28 cellular contexts compared by ENCODE assay signal in the genomic region with DNA sequence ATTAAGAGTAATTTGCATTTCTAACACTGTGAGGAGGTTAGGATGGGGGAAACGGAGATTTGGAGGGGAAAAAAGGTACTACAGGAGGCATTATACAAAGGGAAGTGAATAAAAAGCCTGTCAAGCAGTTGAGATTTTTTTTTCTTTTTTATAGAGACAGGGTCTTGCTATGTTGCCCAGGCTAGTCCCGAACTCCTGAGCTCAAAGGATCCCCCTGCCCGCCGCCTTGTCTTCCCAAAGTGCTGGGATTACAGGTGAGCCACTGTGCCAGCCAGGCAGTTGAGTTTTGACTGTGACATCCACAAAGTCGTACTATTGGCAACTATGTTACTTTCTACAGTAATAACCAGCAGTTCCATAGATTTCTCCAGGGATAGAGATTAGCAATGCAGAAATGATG.
"Had no signal": no experiment of that assay in that cellular context is flagged by ENCODE, and none has a peak within 500 bp of the region (broad histone marks: within the 10 kb centered on the region; RNA-seq: fewer than 3 reads in every experiment).

No MANE protein-coding gene starts in this region.

- H3K27me3 Mint-ChIP-seq: stimulated activated naive B cell treated with anti-CD40 and anti-IgM and Interleukin-4, amounts not matched to agents 10 μg/mL and 1 μg/mL and 100 μg/mL, for 72 hours had no signal

- H3K4me3 Mint-ChIP-seq: activated naive CD8-positive, alpha-beta T cell treated with anti-CD3 and anti-CD28 coated beads, Interleukin-2, amount 10 ng/mL, durations not matched to agents 7 days and 5 days; activated T-cell treated with anti-CD3 and anti-CD28 coated beads, Interleukin-2, amount 50 U/mL, for 4 hours; endodermal cell; neural progenitor cell; stimulated activated naive B cell treated with anti-CD40 and anti-IgM and Interleukin-4, amounts not matched to agents 10 μg/mL and 1 μg/mL and 100 μg/mL, for 72 hours had no signal

- H3K4me3 ChIP-seq: coronary artery, esophagus squamous epithelium, gastrocnemius medialis, neural progenitor cell, sigmoid colon, smooth muscle cell, testis, upper lobe of left lung had no signal

- H3K27ac Mint-ChIP-seq: activated naive CD8-positive, alpha-beta T cell treated with anti-CD3 and anti-CD28 coated beads, Interleukin-2, amount 10 ng/mL, durations not matched to agents 7 days and 5 days; activated T-helper 2 cell treated with anti-CD3 and anti-CD28 coated beads, Interferon-gamma antibody, Interleukin-2, Interleukin-4, amounts not matched to agents 10 μg/mL and 5 μg/mL and 100 μg/mL, durations not matched to agents 14 hours and 24 hours and 36 hours; endodermal cell; neural progenitor cell; stimulated activated naive B cell treated with anti-CD40 and anti-IgM and Interleukin-4, amounts not matched to agents 10 μg/mL and 1 μg/mL and 100 μg/mL, for 72 hours had no signal

- ATAC-seq: activated T-cell treated with anti-CD3 and anti-CD28 coated beads, Interleukin-2, amount 50 U/mL, for 4 hours; gastrocnemius medialis; left ventricle myocardium superior; stimulated activated naive B cell treated with anti-CD40 and anti-IgM and Interleukin-4, amounts not matched to agents 10 μg/mL and 1 μg/mL and 100 μg/mL, for 72 hours had no signal

- DNase-seq: activated CD4-positive, alpha-beta T cell treated with anti-CD3 and anti-CD28 coated beads for 1 hour; activated CD4-positive, alpha-beta T cell treated with anti-CD3 and anti-CD28 coated beads, Interleukin-2, amount 50 U/mL, for 4 hours; activated CD8-positive, alpha-beta memory T cell treated with anti-CD3 and anti-CD28 coated beads for 24 hours; activated CD8-positive, alpha-beta memory T cell treated with anti-CD3 and anti-CD28 coated beads, Interleukin-2, amount 50 U/mL, for 4 hours; activated naive CD4-positive, alpha-beta T cell; activated naive CD8-positive, alpha-beta T cell treated with anti-CD3 and anti-CD28 coated beads, Interleukin-2, amount 10 ng/mL, durations not matched to agents 7 days and 5 days; activated T-cell treated with anti-CD3 and anti-CD28 coated beads, Interleukin-2, amount 50 U/mL, for 4 hours; amniotic stem cell; cerebellar nuclear complex; endodermal cell; esophagus squamous epithelium; gastrocnemius medialis; head of caudate nucleus; hypothalamus; left ventricle myocardium superior; mammary epithelial cell; midbrain; posterior cingulate gyrus; sigmoid colon; stimulated activated CD4-positive, alpha-beta T cell treated with anti-CD3 and anti-CD28 coated beads, Interleukin-2, amount 100 ng/mL, for 48 hours; stimulated activated CD8-positive, alpha-beta memory T cell treated with anti-CD3 and anti-CD28 coated beads, Interleukin-4, amount 100 ng/mL, for 48 hours; stimulated activated naive B cell treated with anti-CD40 and anti-IgM and Interleukin-4, amounts not matched to agents 10 μg/mL and 1 μg/mL and 100 μg/mL, for 72 hours; testis; upper lobe of left lung had no signal

- H3K9me3 Mint-ChIP-seq: activated naive CD8-positive, alpha-beta T cell treated with anti-CD3 and anti-CD28 coated beads, Interleukin-2, amount 10 ng/mL, durations not matched to agents 7 days and 5 days; activated T-cell treated with anti-CD3 and anti-CD28 coated beads, Interleukin-2, amount 50 U/mL, for 4 hours; activated T-helper 2 cell treated with anti-CD3 and anti-CD28 coated beads, Interferon-gamma antibody, Interleukin-2, Interleukin-4, amounts not matched to agents 10 μg/mL and 5 μg/mL and 100 μg/mL, durations not matched to agents 14 hours and 24 hours and 36 hours; endodermal cell; neural progenitor cell; stimulated activated naive B cell treated with anti-CD40 and anti-IgM and Interleukin-4, amounts not matched to agents 10 μg/mL and 1 μg/mL and 100 μg/mL, for 72 hours had no signal
